In genomic region chr3:178960191-178960590, GRCh38 we compare ENCODE assay signal across 19 cellular contexts.
"Had no signal": no experiment of that assay in that cellular context is flagged by ENCODE, and none has a peak within 500 bp of the region (broad histone marks: within the 10 kb centered on the region; RNA-seq: fewer than 3 reads in every experiment).

No MANE protein-coding gene starts in this region.

- H3K4me3 ChIP-seq: ascending aorta, dorsolateral prefrontal cortex, hepatocyte, pancreas, stomach, testis, upper lobe of left lung had no signal

- ATAC-seq: activated naive CD8-positive, alpha-beta T cell treated with anti-CD3 and anti-CD28 coated beads, Interleukin-2, amount 50 U/mL, for 24 hours; left lobe of liver; naive thymus-derived CD8-positive, alpha-beta T cell; pancreas; sciatic nerve had no signal

- H3K27me3 Mint-ChIP-seq: activated naive CD8-positive, alpha-beta T cell treated with anti-CD3 and anti-CD28 coated beads, Interleukin-2, amount 50 U/mL, for 24 hours had no signal

- H3K9me3 Mint-ChIP-seq: activated naive CD4-positive, alpha-beta T cell treated with anti-CD3 and anti-CD28 coated beads for 36 hours; activated naive CD8-positive, alpha-beta T cell treated with anti-CD3 and anti-CD28 coated beads, Interleukin-2, amount 50 U/mL, for 24 hours; activated T-helper 2 cell treated with anti-CD3 and anti-CD28 coated beads, Interferon-gamma antibody, Interleukin-2, Interleukin-4, amounts not matched to agents 10 μg/mL and 5 μg/mL and 100 μg/mL, durations not matched to agents 14 hours and 24 hours and 36 hours; endodermal cell had no signal

- H3K79me2 ChIP-seq: hepatocyte had no signal

- H3K4me3 Mint-ChIP-seq: activated naive CD4-positive, alpha-beta T cell treated with anti-CD3 and anti-CD28 coated beads for 36 hours; activated naive CD8-positive, alpha-beta T cell treated with anti-CD3 and anti-CD28 coated beads, Interleukin-2, amount 50 U/mL, for 24 hours; endodermal cell; naive thymus-derived CD8-positive, alpha-beta T cell had no signal

- H3K27ac ChIP-seq: ascending aorta, dorsolateral prefrontal cortex, hepatocyte, pancreas, stomach, testis, upper lobe of left lung had no signal

- H3K9me3 ChIP-seq: ascending aorta, pancreas, stomach, testis, upper lobe of left lung had no signal

- H3K4me2 ChIP-seq: hepatocyte had no signal

- H3K27ac Mint-ChIP-seq: activated naive CD4-positive, alpha-beta T cell treated with anti-CD3 and anti-CD28 coated beads for 36 hours; activated naive CD8-positive, alpha-beta T cell treated with anti-CD3 and anti-CD28 coated beads, Interleukin-2, amount 50 U/mL, for 24 hours; activated T-helper 2 cell treated with anti-CD3 and anti-CD28 coated beads, Interferon-gamma antibody, Interleukin-2, Interleukin-4, amounts not matched to agents 10 μg/mL and 5 μg/mL and 100 μg/mL, durations not matched to agents 14 hours and 24 hours and 36 hours; endodermal cell; naive thymus-derived CD8-positive, alpha-beta T cell had no signal

- DNase-seq: activated CD4-positive, CD25-positive, alpha-beta regulatory T cell treated with anti-CD3 and anti-CD28 coated beads, Interleukin-2, amount 50 U/mL, for 72 hours; activated naive CD4-positive, alpha-beta T cell treated with anti-CD3 and anti-CD28 coated beads for 36 hours; activated naive CD8-positive, alpha-beta T cell treated with anti-CD3 and anti-CD28 coated beads, Interleukin-2, amount 50 U/mL, for 24 hours; dorsolateral prefrontal cortex; endodermal cell; mammary epithelial cell; naive thymus-derived CD8-positive, alpha-beta T cell; pancreas; stimulated activated CD4-positive, alpha-beta T cell treated with anti-CD3 and anti-CD28 coated beads, Interleukin-1b, Interleukin-23, amount 100 ng/mL, for 48 hours; stomach; T1000; testis; upper lobe of left lung had no signal

- H3K4me1 Mint-ChIP-seq: activated naive CD8-positive, alpha-beta T cell treated with anti-CD3 and anti-CD28 coated beads, Interleukin-2, amount 50 U/mL, for 24 hours; naive thymus-derived CD8-positive, alpha-beta T cell had no signal

- H2AFZ ChIP-seq: hepatocyte had no signal

- FAIRE-seq: keratinocyte, pancreas had no signal

- H3K4me1 ChIP-seq: ascending aorta, pancreas, stomach, testis, upper lobe of left lung had no signal

- H3K27me3 ChIP-seq: ascending aorta, dorsolateral prefrontal cortex, hepatocyte, pancreas, stomach, testis, upper lobe of left lung had no signal

- H3K36me3 ChIP-seq: ascending aorta, pancreas, stomach, upper lobe of left lung had no signal
